15 cellular contexts compared by ENCODE assay signal in genomic region chr11:36372101-36372767, GRCh38.
DNase-seq lines count a peak whose midpoint lies in the region; ATAC-seq and TF ChIP-seq lines count a peak whose summit lies in the region.
"Had no signal": no experiment of that assay in that cellular context is flagged by ENCODE, and none has a peak within 500 bp of the region (broad histone marks: within the 10 kb centered on the region; RNA-seq: fewer than 3 reads in every experiment).

No MANE protein-coding gene starts in this region.

- in situ Hi-C loops in gastrocnemius medialis (cut with MboI; ENCODE audit: low sequenced_read_pairs in 4 of 4), result no loop called here

- H3K4me3 ChIP-seq in gastrocnemius medialis (no peak overlapping the region), Karpas-422 (ENCODE audit: low read length) (no peak overlapping the region), uterus (no peak overlapping the region)
- H3K4me3 ChIP-seq: skin epidermis, thyroid gland had no signal

- ATAC-seq in gastrocnemius medialis, result peak; percentile 11 to 26
- ATAC-seq in GM18498 (IDR thresholded peaks at IDR 0.05; ENCODE audit: unreplicated experiment), result no peak

- no peaks in the 10 kb centered on the region for H3K79me2 ChIP-seq in Karpas-422 (ENCODE audit: low read length)

- H3K27me3 ChIP-seq in gastrocnemius medialis (peaks cover 9 to 21% (median 11%) of the 10 kb centered on the region in 3 donors), Karpas-422 (ENCODE audit: low read length) (no peaks in the 10 kb centered on the region), uterus (no peaks in the 10 kb centered on the region)
- H3K27me3 ChIP-seq: thyroid gland had no signal

- H3K9me3 ChIP-seq in gastrocnemius medialis, result no peaks in the 10 kb centered on the region
- no peaks in the 10 kb centered on the region for H3K9me3 ChIP-seq in Karpas-422 (ENCODE audit: low read length)
- H3K9me3 ChIP-seq in uterus, result no peaks in the 10 kb centered on the region
- H3K9me3 ChIP-seq: thyroid gland had no signal

- intact Hi-C loops in gastrocnemius medialis (cut with DNase I; ENCODE audit: low total_unique reads) (no loop called here), uterus (cut with DNase I; ENCODE audit: low total_unique reads) (no loop called here)

- no peak overlapping the region for H2AFZ ChIP-seq in Karpas-422 (ENCODE audit: low read length)

- no peak for TF ChIP-seq CTCF in gastrocnemius medialis (IDR thresholded peaks at IDR 0.05 in 4 of 5, conservative IDR thresholded peaks at IDR 0.05 in 1 of 5)
- no peak for TF ChIP-seq CTCF in uterus (IDR thresholded peaks at IDR 0.05)

- H3K27ac ChIP-seq in gastrocnemius medialis, result no peak overlapping the region
- H3K27ac ChIP-seq in Karpas-422 (ENCODE audit: low read length), result no peak overlapping the region
- H3K27ac ChIP-seq in uterus, result no peak overlapping the region
- H3K27ac ChIP-seq: thyroid gland had no signal

- no peak for TF ChIP-seq POLR2A in gastrocnemius medialis (IDR thresholded peaks at IDR 0.05)
- TF ChIP-seq POLR2A in uterus (IDR thresholded peaks at IDR 0.05), result no peak

- H3K9ac ChIP-seq in Karpas-422 (ENCODE audit: low read length), result no peak overlapping the region

- H3K36me3 ChIP-seq in gastrocnemius medialis (no peaks in the 10 kb centered on the region), Karpas-422 (ENCODE audit: insufficient read depth, low read length) (no peaks in the 10 kb centered on the region), uterus (no peaks in the 10 kb centered on the region)
- H3K36me3 ChIP-seq: thyroid gland had no signal

- H3K4me2 ChIP-seq in Karpas-422 (ENCODE audit: low read depth, low read length, poor library complexity, severe bottlenecking), result no peak overlapping the region

- H4K20me1 ChIP-seq in Karpas-422 (ENCODE audit: insufficient read depth, low read depth, low read length), result no peaks in the 10 kb centered on the region

- H3K9me2 ChIP-seq in Karpas-422 (replicated peaks; ENCODE audit: insufficient read depth, low read length), result no peaks in the 10 kb centered on the region

- H3K4me1 ChIP-seq in gastrocnemius medialis (peaks cover 0 to 10% of the 10 kb centered on the region in 2 donors), Karpas-422 (ENCODE audit: low read length) (no peaks in the 10 kb centered on the region), uterus (peaks cover 0 to 2% of the 10 kb centered on the region in 2 donors)

- DNase-seq in GM04504 (ENCODE audit: low read depth) (peak; percentile 63), NCI-H460 (ENCODE audit: extremely low read depth, low read depth) (peak; percentile 70), dedifferentiated amniotic fluid mesenchymal stem cell (ENCODE audit: extremely low spot score) (peak; percentile 70), gastrocnemius medialis (no peak), Karpas-422 (no peak), uterus (no peak)
- no peak for DNase-seq in stimulated activated CD8-positive, alpha-beta memory T cell treated with anti-CD3 and anti-CD28 coated beads, Interleukin-4, amount 100 ng/mL, for 48 hours
- DNase-seq: activated CD4-positive, alpha-beta T cell treated with anti-CD3 and anti-CD28 coated beads, Interleukin-2, amount 10 ng/mL, durations not matched to agents 24 days and 14 days; activated effector memory CD4-positive, alpha-beta T cell treated with anti-CD3 and anti-CD28 coated beads, Interleukin-2, amount 50 U/mL, for 16 hours; COR-L47; foreskin melanocyte; NCI-H1930; thyroid gland had no signal

Comparison
In these comparisons a context has a peak if more than half of its experiments do, and no peak if none do; other contexts are left out.
1. DNase-seq: peak in GM04504 (single experiment), NCI-H460 (single experiment) and dedifferentiated amniotic fluid mesenchymal stem cell (single experiment); none in gastrocnemius medialis (0 of 2), Karpas-422 (single experiment), uterus (0 of 2) and stimulated activated CD8-positive, alpha-beta memory T cell treated with anti-CD3 and anti-CD28 coated beads, Interleukin-4, amount 100 ng/mL, for 48 hours (single experiment).